Comparison of ENCODE assay signal across 8 cellular contexts in the genomic region with DNA sequence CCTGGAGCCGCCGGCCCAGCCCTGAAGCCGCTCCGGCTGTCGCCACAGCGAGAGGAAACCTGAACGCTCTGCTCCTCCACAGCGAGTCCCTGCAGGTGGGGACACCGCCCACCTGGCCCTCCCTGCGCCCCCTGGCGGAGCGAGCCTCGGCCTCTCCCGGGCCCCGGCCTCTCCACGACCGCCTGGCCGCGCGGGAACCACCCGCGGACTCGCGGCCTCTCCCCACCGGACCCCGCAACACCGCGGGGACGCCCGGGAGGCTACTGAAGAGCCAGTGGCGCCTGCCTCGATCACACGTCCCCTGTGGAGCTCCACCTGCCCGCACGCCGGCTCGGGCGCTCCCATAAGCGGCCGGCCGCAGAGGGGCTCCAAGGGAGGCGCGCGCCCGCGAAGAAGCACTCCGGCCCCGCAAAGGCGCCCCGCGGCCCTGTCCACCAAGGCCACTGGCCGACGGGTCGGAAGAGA.
DNase-seq lines count a peak whose midpoint lies in the region; ATAC-seq, FAIRE-seq and TF ChIP-seq lines count a peak whose summit lies in the region.

No MANE protein-coding gene starts in this region.

- H3K9me3 ChIP-seq in NT2/D1 (ENCODE audit: insufficient read depth, low read length) (no peaks in the 10 kb centered on the region), upper lobe of left lung (no peaks in the 10 kb centered on the region)

- no peaks in the 10 kb centered on the region for H3K9me3 Mint-ChIP-seq in activated T-helper 17 cell treated with anti-CD3 and anti-CD28 coated beads, Interleukin-2, amount 50 U/mL, for 72 hours

- H3K4me3 ChIP-seq in NT2/D1 (ENCODE audit: insufficient read length, low read depth) (peak overlapping the region; percentile 54), upper lobe of left lung (peak overlapping the region in 3 of 4 donors; percentile 26 to 45 (median 45))

- H3K36me3 Mint-ChIP-seq in activated T-helper 17 cell treated with anti-CD3 and anti-CD28 coated beads, Interleukin-2, amount 50 U/mL, for 72 hours (ENCODE audit: low read depth), result no peaks in the 10 kb centered on the region

- TF ChIP-seq POLR2A in upper lobe of left lung (IDR thresholded peaks at IDR 0.05), result no peak

- H3K36me3 ChIP-seq in NT2/D1 (ENCODE audit: insufficient read depth, insufficient read length, low read length), result no peaks in the 10 kb centered on the region
- no peaks in the 10 kb centered on the region for H3K36me3 ChIP-seq in upper lobe of left lung

- peak; percentile 60 for ATAC-seq in GM19397 (IDR thresholded peaks at IDR 0.05; ENCODE audit: unreplicated experiment)
- peak; percentile 79 for ATAC-seq in activated T-helper 17 cell treated with anti-CD3 and anti-CD28 coated beads, Interleukin-2, amount 50 U/mL, for 72 hours (replicated peaks)
- ATAC-seq in upper lobe of left lung (ENCODE audit: low FRiP score in 2 of 2), result peak; percentile 90

- DNase-seq in NT2/D1 (ENCODE audit: low read depth, low spot score) (no peak), frontal cortex (ENCODE audit: low spot score in 2 of 2) (peak; percentile 44 to 56), posterior cingulate gyrus (peak in 6 of 10 donors; percentile 27 to 91 (median 48)), upper lobe of left lung (peak; percentile 75 to 96), RCC 7860 (ENCODE audit: low spot score) (no peak), HCEC 1CT (no peak)

- 1 to 4% methylated on average over 15 to 25 of the region's 54 CpGs for WGBS in upper lobe of left lung, 2 donors

- H3K27ac Mint-ChIP-seq in activated T-helper 17 cell treated with anti-CD3 and anti-CD28 coated beads, Interleukin-2, amount 50 U/mL, for 72 hours, result peak overlapping the region; percentile 83

- TF ChIP-seq EP300 in upper lobe of left lung (IDR thresholded peaks at IDR 0.05), result no peak

- intact Hi-C loops in posterior cingulate gyrus (cut with DNase I), result no loop called here

- TF ChIP-seq CTCF in upper lobe of left lung (IDR thresholded peaks at IDR 0.05), result peak; percentile 67 to 90 (median 87)

- peak overlapping the region; percentile 76 for H3K9ac ChIP-seq in NT2/D1 (ENCODE audit: insufficient read length, low read depth)

- FAIRE-seq in frontal cortex (lab: Jason Lieb, UNC) (no peak), RCC 7860 (lab: Jason Lieb, UNC) (no peak)

- no peak overlapping the region for H3K27ac ChIP-seq in upper lobe of left lung

- peaks cover 47% of the 10 kb centered on the region for H3K27me3 ChIP-seq in NT2/D1 (ENCODE audit: insufficient read depth, insufficient read length)
- peaks cover 0 to 6% (median 2%) of the 10 kb centered on the region in 4 donors for H3K27me3 ChIP-seq in upper lobe of left lung

- H3K4me1 Mint-ChIP-seq in activated T-helper 17 cell treated with anti-CD3 and anti-CD28 coated beads, Interleukin-2, amount 50 U/mL, for 72 hours, result peaks cover 11% of the 10 kb centered on the region

- peak overlapping the region; percentile 68 for H3K4me3 Mint-ChIP-seq in activated T-helper 17 cell treated with anti-CD3 and anti-CD28 coated beads, Interleukin-2, amount 50 U/mL, for 72 hours

- H3K4me1 ChIP-seq in NT2/D1 (ENCODE audit: insufficient read depth, insufficient read length) (peaks cover 2% of the 10 kb centered on the region), upper lobe of left lung (peaks cover 8 to 18% (median 12%) of the 10 kb centered on the region in 4 donors)

- peaks cover 11% of the 10 kb centered on the region for H3K27me3 Mint-ChIP-seq in activated T-helper 17 cell treated with anti-CD3 and anti-CD28 coated beads, Interleukin-2, amount 50 U/mL, for 72 hours

Comparison
In these comparisons a context has a peak if more than half of its experiments do, and no peak if none do; other contexts are left out.
1. DNase-seq: peak in frontal cortex (2 of 2), posterior cingulate gyrus (6 of 10) and upper lobe of left lung (2 of 2); none in NT2/D1 (single experiment), RCC 7860 (single experiment) and HCEC 1CT (single experiment).
2. Peak in every context shown above with its lines, with median percentiles within 50 percentile points of each other: ATAC-seq.